Comparison of ENCODE assay signal across 10 cellular contexts in the genomic region with DNA sequence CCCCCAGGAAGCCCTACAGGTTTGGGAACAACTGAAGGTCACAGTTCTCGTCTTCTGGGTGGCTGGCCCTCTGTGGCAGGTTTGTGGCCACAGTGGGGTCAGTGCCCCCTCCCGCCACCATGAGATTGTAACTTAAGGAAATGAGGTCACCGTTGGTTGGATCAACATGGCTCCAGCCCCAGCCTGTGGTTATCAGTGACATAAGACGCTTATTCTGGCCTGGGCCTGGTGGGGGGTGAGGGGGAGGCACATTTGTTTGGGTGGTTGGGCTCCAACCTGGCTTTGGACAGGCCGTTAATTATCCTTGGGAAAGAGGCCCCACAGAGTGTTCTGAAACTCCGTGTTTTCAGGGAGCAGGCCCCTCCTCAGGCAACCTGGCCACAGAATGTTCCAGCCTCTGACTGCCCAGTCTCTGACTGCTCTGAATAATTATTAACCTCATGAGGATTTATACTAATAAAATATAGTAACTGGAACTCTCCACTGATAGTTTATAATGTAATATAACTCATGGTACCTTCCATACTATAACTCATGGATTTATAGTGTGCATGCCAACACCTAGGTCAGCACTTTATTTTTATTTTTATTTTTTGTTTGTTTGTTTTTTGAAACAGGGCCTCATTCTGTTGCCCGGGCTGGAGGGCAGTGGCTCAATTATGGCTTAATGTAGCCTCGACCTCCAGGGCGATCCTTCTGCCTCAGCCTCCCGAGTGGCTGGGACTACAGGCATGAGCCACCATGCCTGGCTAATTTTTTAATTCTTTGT. TPM values are rescaled to one million over a fixed set of nuclear protein-coding genes. Genes with fewer than 3 reads are reported as not detected.
A peak's percentile ranks its signal among the peaks of the same experiment; 100 is the strongest.
DNase-seq lines count a peak whose midpoint lies in the region; ATAC-seq and TF ChIP-seq lines count a peak whose summit lies in the region.
"Had no signal": no experiment of that assay in that cellular context is flagged by ENCODE, and none has a peak within 500 bp of the region (broad histone marks: within the 10 kb centered on the region; RNA-seq: fewer than 3 reads in every experiment).

No MANE protein-coding gene starts in this region.

- peaks cover 6% of the 10 kb centered on the region for H3K27me3 Mint-ChIP-seq in nephron progenitor cell (ENCODE audit: low read depth, poor library complexity)
- H3K27me3 Mint-ChIP-seq: B cell had no signal

- POLR2A ChIA-PET in RWPE1 (lab: Yijun Ruan, JAX; ENCODE audit: low non-redundant PET): interaction anchor here (0.7 kb wide), 1 partner anchor 130 kb away, joined by 6 read pairs; no protein-coding TSS in a partner anchor

- peak; percentile 95 for DNase-seq in A172 (ENCODE audit: low spot score)
- DNase-seq in RWPE1 (ENCODE audit: low spot score): no peak
- no peak for DNase-seq in foreskin keratinocyte
- peak; percentile 51 for DNase-seq in nephron progenitor cell
- no peak for DNase-seq in NCI-H510A (lab: John Stamatoyannopoulos, UW)
- no peak for DNase-seq in cortex of kidney (lab: John Stamatoyannopoulos, UW)
- DNase-seq: stimulated activated CD4-positive, alpha-beta T cell treated with anti-CD3 and anti-CD28 coated beads, Interleukin-4, amount 100 ng/mL, for 1 hour had no signal

- TF ChIP-seq CTCF in RWPE1 (conservative IDR thresholded peaks at IDR 0.05; ENCODE audit: low read depth): no peak
- no peak for TF ChIP-seq CTCF in foreskin keratinocyte (conservative IDR thresholded peaks at IDR 0.05)
- TF ChIP-seq CTCF in nephron progenitor cell (IDR thresholded peaks at IDR 0.05): no peak

- H3K27ac Mint-ChIP-seq in nephron progenitor cell: peak overlapping the region; percentile 77
- H3K27ac Mint-ChIP-seq: B cell had no signal

- peaks cover 30% of the 10 kb centered on the region for H3K4me1 ChIP-seq in foreskin keratinocyte

- CTCF ChIA-PET in RWPE1 (lab: Yijun Ruan, JAX): interaction anchor here (0.6 to 1.6 kb wide), 3 partner anchors 129 to 348 kb away, joined by 3 to 8 read pairs (median 3); no protein-coding TSS in a partner anchor

- H3K27ac ChIP-seq in RWPE1: peak overlapping the region; percentile 100
- peak overlapping the region; percentile 97 for H3K27ac ChIP-seq in foreskin keratinocyte

- H3K4me3 Mint-ChIP-seq in nephron progenitor cell: peak overlapping the region; percentile 9
- H3K4me3 Mint-ChIP-seq: B cell had no signal

- peaks cover 22% of the 10 kb centered on the region for H3K36me3 Mint-ChIP-seq in nephron progenitor cell (ENCODE audit: low read depth)

- H3K27me3 ChIP-seq in foreskin keratinocyte: no peaks in the 10 kb centered on the region

- H3K4me1 Mint-ChIP-seq in nephron progenitor cell: peaks cover 74% of the 10 kb centered on the region
- H3K4me1 Mint-ChIP-seq: B cell had no signal

- ATAC-seq in foreskin keratinocyte (no peak), HG02610 (IDR thresholded peaks at IDR 0.05; ENCODE audit: unreplicated experiment) (no peak), GM19324 (IDR thresholded peaks at IDR 0.05; ENCODE audit: low FRiP score, unreplicated experiment) (no peak)

- H3K9me3 Mint-ChIP-seq in nephron progenitor cell: no peaks in the 10 kb centered on the region

RNA-seq across cellular contexts. Expression of a gene that starts 58.0 kb away (rescaled TPM):
- 187 and 205 TPM in 2 replicates for total RNA-seq in A172 (2014; rRNA removed; shearing (Covaris generic))
- 71.0 and 80.3 TPM in 2 replicates for total RNA-seq in foreskin keratinocyte
- 101 and 110 TPM in 2 replicates for polyA plus RNA-seq in foreskin keratinocyte

Comparison
In these comparisons a context has a peak if more than half of its experiments do, and no peak if none do; other contexts are left out.
1. DNase-seq: peak in A172 (single experiment) and nephron progenitor cell (single experiment); none in RWPE1 (single experiment), foreskin keratinocyte (0 of 2), NCI-H510A (single experiment) and cortex of kidney (single experiment).